15 cellular contexts compared by ENCODE assay signal in genomic region chr6:18115356-18115755, GRCh38. TPM values are rescaled to one million over a fixed set of nuclear protein-coding genes. Genes with fewer than 3 reads are reported as not detected.
DNase-seq lines count a peak whose midpoint lies in the region; ATAC-seq and TF ChIP-seq lines count a peak whose summit lies in the region.
"Had no signal": no experiment of that assay in that cellular context is flagged by ENCODE, and none has a peak within 500 bp of the region (broad histone marks: within the 10 kb centered on the region; RNA-seq: fewer than 3 reads in every experiment).

No MANE protein-coding gene starts in this region.

- no peak for DNase-seq in CD8-positive, alpha-beta T cell
- peak; percentile 10 for DNase-seq in H4 (ENCODE audit: low spot score)
- peak; percentile 1 for DNase-seq in central memory CD4-positive, alpha-beta T cell
- no peak for DNase-seq in SIG-M5 treated with dmso at 0.1 percent for 504 hours (lab: John Stamatoyannopoulos, UW; ENCODE audit: unreplicated experiment)
- no peak for DNase-seq in cerebellar cortex (ENCODE audit: low spot score)
- no peak for DNase-seq in Ammon's horn (ENCODE audit: low spot score)
- DNase-seq: amygdala, left colon, NCI-H1436 treated with DMSO at 0.1 percent for 48 hours, NCI-H510A, posterior cingulate gyrus had no signal

- no peak for TF ChIP-seq CTCF in CD8-positive, alpha-beta T cell (IDR thresholded peaks at IDR 0.05)

- POLR2A ChIA-PET in CD8-positive, alpha-beta T cell (lab: Charles Lee): no interaction called here

- no peak overlapping the region for H3K4me3 Mint-ChIP-seq in CD8-positive, alpha-beta T cell
- H3K4me3 Mint-ChIP-seq in T-helper 1 cell treated with Interleukin-12 subunit alpha and Interleukin-12 subunit beta and Interleukin-4 antibody, amounts not matched to agents 30 μg/mL and 1 μg/mL, for 36 hours: no peak overlapping the region

- H3K36me3 ChIP-seq in CD8-positive, alpha-beta T cell (ENCODE audit: insufficient read depth, low read length): no peaks in the 10 kb centered on the region
- H3K36me3 ChIP-seq: BLaER1, esophagus muscularis mucosa had no signal

- H3K4me1 Mint-ChIP-seq in CD8-positive, alpha-beta T cell (ENCODE audit: low read depth): peaks cover 9% of the 10 kb centered on the region
- H3K4me1 Mint-ChIP-seq in T-helper 1 cell treated with Interleukin-12 subunit alpha and Interleukin-12 subunit beta and Interleukin-4 antibody, amounts not matched to agents 30 μg/mL and 1 μg/mL, for 36 hours (ENCODE audit: low read depth): peaks cover 10% of the 10 kb centered on the region

- peaks cover 19% of the 10 kb centered on the region for H3K27me3 Mint-ChIP-seq in CD8-positive, alpha-beta T cell (ENCODE audit: low read depth)
- H3K27me3 Mint-ChIP-seq in T-helper 1 cell treated with Interleukin-12 subunit alpha and Interleukin-12 subunit beta and Interleukin-4 antibody, amounts not matched to agents 30 μg/mL and 1 μg/mL, for 36 hours (ENCODE audit: low read depth): peaks cover 46% of the 10 kb centered on the region

- H3K4me1 ChIP-seq in CD8-positive, alpha-beta T cell (ENCODE audit: insufficient read depth, low read length): no peaks in the 10 kb centered on the region
- H3K4me1 ChIP-seq: esophagus muscularis mucosa had no signal

- no peak overlapping the region for H3K4me3 ChIP-seq in CD8-positive, alpha-beta T cell (ENCODE audit: low read depth, low read length)
- H3K4me3 ChIP-seq: BLaER1, esophagus muscularis mucosa had no signal

- no peak overlapping the region for H3K27ac ChIP-seq in CD8-positive, alpha-beta T cell (ENCODE audit: low read depth, low read length)
- H3K27ac ChIP-seq: BLaER1, esophagus muscularis mucosa had no signal

- H3K9me3 Mint-ChIP-seq in CD8-positive, alpha-beta T cell: peaks cover 7% of the 10 kb centered on the region
- no peaks in the 10 kb centered on the region for H3K9me3 Mint-ChIP-seq in T-helper 1 cell treated with Interleukin-12 subunit alpha and Interleukin-12 subunit beta and Interleukin-4 antibody, amounts not matched to agents 30 μg/mL and 1 μg/mL, for 36 hours

- H3K9me3 ChIP-seq in CD8-positive, alpha-beta T cell (ENCODE audit: low read length): no peaks in the 10 kb centered on the region
- H3K9me3 ChIP-seq: BLaER1 had no signal

- CTCF ChIA-PET in CD8-positive, alpha-beta T cell (lab: Charles Lee): no interaction called here

- H3K36me3 Mint-ChIP-seq in CD8-positive, alpha-beta T cell: no peaks in the 10 kb centered on the region
- no peaks in the 10 kb centered on the region for H3K36me3 Mint-ChIP-seq in T-helper 1 cell treated with Interleukin-12 subunit alpha and Interleukin-12 subunit beta and Interleukin-4 antibody, amounts not matched to agents 30 μg/mL and 1 μg/mL, for 36 hours (ENCODE audit: low read depth)

- intact Hi-C loops in CD8-positive, alpha-beta T cell (cut with DNase I, micrococcal nuclease): no loop called here

- H3K27me3 ChIP-seq in CD8-positive, alpha-beta T cell (ENCODE audit: insufficient read depth, low read length): no peaks in the 10 kb centered on the region
- H3K27me3 ChIP-seq: BLaER1, esophagus muscularis mucosa had no signal

- H3K27ac Mint-ChIP-seq in CD8-positive, alpha-beta T cell: no peak overlapping the region
- peak overlapping the region; percentile 33 for H3K27ac Mint-ChIP-seq in T-helper 1 cell treated with Interleukin-12 subunit alpha and Interleukin-12 subunit beta and Interleukin-4 antibody, amounts not matched to agents 30 μg/mL and 1 μg/mL, for 36 hours

- ATAC-seq in CD8-positive, alpha-beta T cell: peak; percentile 44
- ATAC-seq in GM18502 (IDR thresholded peaks at IDR 0.05; ENCODE audit: poor library complexity, unreplicated experiment): no peak
- ATAC-seq: left colon had no signal

RNA-seq across cellular contexts. Expression of gene NHLRC1, which starts 7.1 kb away (rescaled TPM):
- under 1 TPM in 1 of 2 experiments, not detected in 1; 0.28 TPM for total RNA-seq in CD8-positive, alpha-beta T cell
- total RNA-seq in H4 (2014; rRNA removed; shearing (Covaris generic)): 0.04 and 0.29 TPM in 2 replicates

RNA-seq across cellular contexts. Expression of gene TPMT, which starts 39.5 kb away (rescaled TPM):
- total RNA-seq in CD8-positive, alpha-beta T cell: 1 to 10 TPM; 4.7 TPM
- total RNA-seq in H4 (2014; rRNA removed; shearing (Covaris generic)): 16.6 and 17.1 TPM in 2 replicates

RNA-seq across cellular contexts. Expression of gene KDM1B, which starts 39.9 kb away (rescaled TPM):
- 1 to 10 TPM; 4.5 to 6.2 TPM for total RNA-seq in CD8-positive, alpha-beta T cell
- total RNA-seq in H4 (2014; rRNA removed; shearing (Covaris generic)): 6.0 and 6.6 TPM in 2 replicates

Comparison
In these comparisons a context has a peak if more than half of its experiments do, and no peak if none do; other contexts are left out.
1. DNase-seq: peak in H4 (single experiment) and central memory CD4-positive, alpha-beta T cell (single experiment); none in CD8-positive, alpha-beta T cell (0 of 7), SIG-M5 treated with dmso at 0.1 percent for 504 hours (single experiment), cerebellar cortex (single experiment) and Ammon's horn (single experiment).